1 cellular context compared by ENCODE assay signal in genomic region chr1:1112237-1112985, GRCh38.
A peak's percentile ranks its signal among the peaks of the same experiment; 100 is the strongest.
TF ChIP-seq lines count a peak whose summit lies in the region.

No MANE protein-coding gene starts in this region.

TF ChIP-seq in H1, 55 proteins besides CTCF, POLR2A, EP300 and RAD21:
- peak; percentile 68 for TF ChIP-seq MAX (IDR thresholded peaks at IDR 0.05)
- no peak for TF ChIP-seq BCL11A (IDR thresholded peaks at IDR 0.05; ENCODE audit: low read depth in 2 of 2, low read length in 2 of 2)
- peak; percentile 72; the same call in 1 of the 2 replicates for TF ChIP-seq E2F6 (IDR thresholded peaks at IDR 0.05)
